15 cellular contexts compared by ENCODE assay signal in genomic region chr16:85733839-85734170, GRCh38. TPM values are rescaled to one million over a fixed set of nuclear protein-coding genes. Genes with fewer than 3 reads are reported as not detected.
DNase-seq lines count a peak whose midpoint lies in the region; ATAC-seq, FAIRE-seq and TF ChIP-seq lines count a peak whose summit lies in the region.
"Had no signal": no experiment of that assay in that cellular context is flagged by ENCODE, and none has a peak within 500 bp of the region (broad histone marks: within the 10 kb centered on the region; RNA-seq: fewer than 3 reads in every experiment).

No MANE protein-coding gene starts in this region.

- DNase-seq in K562 (ENCODE audit: extremely low read depth in 1 of 4, low spot score in 3 of 4) (peak; percentile 57 to 96 (median 92)), lung (ENCODE audit: low spot score) (peak; percentile 41), suprapubic skin (ENCODE audit: low spot score in 2 of 2) (no peak), GM23248 (no peak), dorsolateral prefrontal cortex (no peak)
- DNase-seq: activated CD4-positive, alpha-beta T cell treated with anti-CD3 and anti-CD28 coated beads for 4 hours; caudate nucleus had no signal

- H3K79me2 ChIP-seq in K562 (ENCODE audit: control insufficient read depth, insufficient read depth, low read length) (no peaks in the 10 kb centered on the region), GM23248 (ENCODE audit: insufficient read depth) (no peaks in the 10 kb centered on the region)

- H3K9ac ChIP-seq in BLaER1 (no peak overlapping the region), HUES48 (ENCODE audit: low read depth, low read length) (no peak overlapping the region), K562 (ENCODE audit: insufficient read depth in 1 of 2, low read depth in 2 of 2, low read length in 2 of 2) (no peak overlapping the region), GM23248 (no peak overlapping the region)

- TF ChIP-seq CTCF in K562 (IDR thresholded peaks at IDR 0.05 in 2 of 3, conservative IDR thresholded peaks at IDR 0.05 in 1 of 3; ENCODE audit: insufficient read depth in 2 of 3, low read depth in 1 of 3, low read length in 3 of 3): no peak
- TF ChIP-seq CTCF in lung (IDR thresholded peaks at IDR 0.05; ENCODE audit: control extremely low read depth, extremely low read depth): no peak
- TF ChIP-seq CTCF in suprapubic skin (IDR thresholded peaks at IDR 0.05): no peak
- no peak for TF ChIP-seq CTCF in dorsolateral prefrontal cortex (IDR thresholded peaks at IDR 0.05 in 54 of 56, conservative IDR thresholded peaks at IDR 0.05 in 2 of 56; ENCODE audit: low read depth in 1 of 56, partially characterized antibody in 56 of 56)

- H3F3A ChIP-seq in GM23248 (ENCODE audit: insufficient read depth): no peaks in the 10 kb centered on the region

- H3K36me3 ChIP-seq in BLaER1 (peaks cover 4% of the 10 kb centered on the region; the same call in 1 of the 2 replicates), HUES48 (ENCODE audit: control insufficient read depth, insufficient read depth, low read length) (no peaks in the 10 kb centered on the region), K562 (ENCODE audit: control insufficient read depth, insufficient read depth, low read length) (no peaks in the 10 kb centered on the region), lung (ENCODE audit: control insufficient read depth in 2 of 2, insufficient read depth in 2 of 2, low read length in 2 of 2) (no peaks in the 10 kb centered on the region), suprapubic skin (no peaks in the 10 kb centered on the region), GM23248 (ENCODE audit: low read depth) (no peaks in the 10 kb centered on the region)
- H3K36me3 ChIP-seq: HAP-1 had no signal

- TF ChIP-seq EP300 in K562 (IDR thresholded peaks at IDR 0.05; ENCODE audit: low read length) (no peak), suprapubic skin (IDR thresholded peaks at IDR 0.05) (no peak)

- peaks cover 99% of the 10 kb centered on the region for H3K4me1 ChIP-seq in BLaER1
- H3K4me1 ChIP-seq in HUES48 (ENCODE audit: control insufficient read depth, insufficient read depth, low read length): peaks cover 13% of the 10 kb centered on the region
- peaks cover 2 to 19% of the 10 kb centered on the region in 2 experiments; a peak in 4 of 5 replicates for H3K4me1 ChIP-seq in K562 (replicated peaks in 1 of 2; ENCODE audit: control insufficient read depth in 2 of 2, insufficient read depth in 2 of 2, low read length in 2 of 2)
- H3K4me1 ChIP-seq in lung (ENCODE audit: control insufficient read depth in 2 of 2, insufficient read depth in 2 of 2, low read length in 2 of 2): no peaks in the 10 kb centered on the region
- no peaks in the 10 kb centered on the region for H3K4me1 ChIP-seq in suprapubic skin
- H3K4me1 ChIP-seq in GM23248 (ENCODE audit: insufficient read depth): no peaks in the 10 kb centered on the region
- H3K4me1 ChIP-seq: HAP-1 had no signal

- intact Hi-C loops in K562 (cut with micrococcal nuclease): no loop called here
- intact Hi-C loops in dorsolateral prefrontal cortex (cut with DNase I): no loop called here

- 14% methylated on average over 10 of the region's 11 CpGs for WGBS in K562 (ENCODE audit: insufficient coverage, low coverage, missing lambda C conversion rate)
- 49 to 56% methylated on average over 11 of the region's 11 CpGs for WGBS in lung, 2 donors
- WGBS in suprapubic skin: 85% methylated on average over 11 of the region's 11 CpGs
- WGBS in GM23248 (ENCODE audit: low coverage in 1 of 2, low lambda C conversion rate in 2 of 2, missing lambda C conversion rate in 2 of 2), 2 experiments: 89 to 91% methylated on average over 11 of the region's 11 CpGs

- TF ChIP-seq RAD21 in K562 (CRISPR knock-in tag; conservative IDR thresholded peaks at IDR 0.05 in 1 of 2, IDR thresholded peaks at IDR 0.05 in 1 of 2): no peak

- CTCF ChIA-PET in K562 (lab: Yijun Ruan, JAX; ENCODE audit: low intra/inter-chr PET ratio): no interaction called here

- H3K4me3 ChIP-seq in BLaER1 (no peak overlapping the region), HUES48 (ENCODE audit: low read depth, low read length) (no peak overlapping the region), K562 (no peak overlapping the region), lung (no peak overlapping the region), suprapubic skin (no peak overlapping the region), GM23248 (no peak overlapping the region), dorsolateral prefrontal cortex (no peak overlapping the region)
- H3K4me3 ChIP-seq: HAP-1 had no signal

- H3K9me3 ChIP-seq in BLaER1 (no peaks in the 10 kb centered on the region), HUES48 (ENCODE audit: control insufficient read depth, insufficient read depth, low read length) (no peaks in the 10 kb centered on the region), K562 (replicated peaks; ENCODE audit: control insufficient read depth, insufficient read depth, low read depth, low read length) (no peaks in the 10 kb centered on the region), lung (ENCODE audit: control insufficient read depth in 2 of 2, insufficient read depth in 1 of 2, low read length in 1 of 2) (no peaks in the 10 kb centered on the region), suprapubic skin (no peaks in the 10 kb centered on the region), GM23248 (ENCODE audit: low read depth) (no peaks in the 10 kb centered on the region)
- H3K9me3 ChIP-seq: HAP-1 had no signal

- H3K9me1 ChIP-seq in K562 (ENCODE audit: control insufficient read depth, insufficient read depth, low read length): peaks cover 2% of the 10 kb centered on the region

- TF ChIP-seq POLR2A in K562 (conservative IDR thresholded peaks at IDR 0.05) (no peak), suprapubic skin (IDR thresholded peaks at IDR 0.05) (no peak)

- peak overlapping the region; percentile 91 for H3K4me2 ChIP-seq in BLaER1
- H3K4me2 ChIP-seq in K562 (ENCODE audit: insufficient read depth, low read length): peak overlapping the region; percentile 48
- H3K4me2 ChIP-seq in GM23248 (ENCODE audit: unreplicated experiment): no peak overlapping the region

- in situ Hi-C loops in K562 (cut with MboI) (no loop called here), GM23248 (cut with MboI) (no loop called here)

- no peaks in the 10 kb centered on the region for H3K9me2 ChIP-seq in GM23248 (ENCODE audit: insufficient read depth)

- peak overlapping the region; percentile 78 for H3K27ac ChIP-seq in BLaER1
- peak overlapping the region; percentile 70 for H3K27ac ChIP-seq in HUES48 (ENCODE audit: low read depth, low read length)
- no peak overlapping the region for H3K27ac ChIP-seq in K562 (ENCODE audit: extremely low read depth, low read depth, low read length)
- H3K27ac ChIP-seq in lung (ENCODE audit: low read depth in 1 of 2, low read length in 1 of 2): no peak overlapping the region
- H3K27ac ChIP-seq in suprapubic skin: no peak overlapping the region
- H3K27ac ChIP-seq in GM23248: no peak overlapping the region
- H3K27ac ChIP-seq in dorsolateral prefrontal cortex: no peak overlapping the region

- POLR2A ChIA-PET in K562 (lab: Yijun Ruan, JAX): interaction anchor here (0.6 to 0.9 kb wide), 4 partner anchors 8 to 923 kb away, joined by 3 to 4 read pairs (median 4); no protein-coding TSS in a partner anchor

- peaks cover 45% of the 10 kb centered on the region for H4K20me1 ChIP-seq in BLaER1
- peaks cover 7% of the 10 kb centered on the region for H4K20me1 ChIP-seq in K562 (replicated peaks; ENCODE audit: control insufficient read depth, insufficient read depth, low read length)
- H4K20me1 ChIP-seq in GM23248 (ENCODE audit: insufficient read depth): no peaks in the 10 kb centered on the region

- peak; percentile 91 for FAIRE-seq in K562 (lab: Jason Lieb, UNC)
- FAIRE-seq: keratinocyte, urothelium cell line had no signal

- no peaks in the 10 kb centered on the region for H3K27me3 ChIP-seq in BLaER1
- no peaks in the 10 kb centered on the region for H3K27me3 ChIP-seq in HUES48 (ENCODE audit: control insufficient read depth, insufficient read depth, low read length)
- H3K27me3 ChIP-seq in K562 (ENCODE audit: control insufficient read depth in 2 of 2, insufficient read depth in 2 of 2, low read length in 2 of 2): peaks cover 11 to 48% of the 10 kb centered on the region in 2 experiments; a peak in 4 of 5 replicates
- no peaks in the 10 kb centered on the region for H3K27me3 ChIP-seq in lung (ENCODE audit: control insufficient read depth, insufficient read depth)
- H3K27me3 ChIP-seq in suprapubic skin: no peaks in the 10 kb centered on the region
- H3K27me3 ChIP-seq in GM23248 (replicated peaks; ENCODE audit: insufficient read depth): no peaks in the 10 kb centered on the region
- H3K27me3 ChIP-seq in dorsolateral prefrontal cortex: no peaks in the 10 kb centered on the region

- H2AFZ ChIP-seq in K562 (ENCODE audit: low read depth, low read length) (no peak overlapping the region), GM23248 (no peak overlapping the region)

- ATAC-seq in K562 (peak; percentile 90), lung (ENCODE audit: insufficient read depth, low FRiP score) (no peak), HG03095 (IDR thresholded peaks at IDR 0.05; ENCODE audit: unreplicated experiment) (no peak)
- ATAC-seq: activated T-helper 17 cell treated with anti-CD3 and anti-CD28 coated beads, Interleukin-2, amount 50 U/mL, for 72 hours; natural killer cell treated with Interleukin-12 subunit alpha and Interleukin-12 subunit beta and Interleukin-15 and Interleukin-18, amount 100 ng/mL, for 72 hours had no signal

- BruUV-seq in K562 (replicated peaks; lab: Mats Ljungman, UMichigan): no TSS peak

RNA-seq across cellular contexts. Expression of gene C16orf74, which starts 17.1 kb away (rescaled TPM):
- not detected in 2 replicates for total RNA-seq in K562 (2011; cell fraction: chromatin; rRNA removed; ENCODE audit: low replicate concordance)
- total RNA-seq in K562 (2011; cell fraction: nucleolus; rRNA removed): not detected in 2 replicates
- not detected in 2 replicates for total RNA-seq in K562 (2011; cell fraction: nucleoplasm; rRNA removed)
- total RNA-seq in K562 (2014; rRNA removed) (not detected in 2 replicates), K562 (2014; rRNA removed; fragmentation: Illumina TruSeq; extraction: Trizol) (not detected in 2 replicates), K562 (2015; rRNA removed; fragmentation: Illumina TruSeq; extraction: Trizol) (not detected in 2 replicates), K562 (2021) (not detected in 2 replicates), lung (1 to 10 TPM; 2.8 to 7.9 TPM), suprapubic skin (10 to 100 TPM; 11.0 to 13.0 (median 11.4) TPM), dorsolateral prefrontal cortex (1 to 10 TPM in 116 of 120 experiments, under 1 TPM in 3, not detected in 1; 0.72 to 5.6 (median 2.2) TPM)
- polyA plus RNA-seq in K562 (2011; rRNA removed) (0.11 TPM in 1 of 2 replicates, not detected in the other), K562 (2014; fragmentation: Illumina TruSeq; extraction: Trizol) (not detected in 2 replicates), K562 (2014; fragmentation: Nextera tagmentation; extraction: Ambion mirVana) (not detected), K562 (2014; rRNA removed) (not detected in 2 replicates), lung (1 to 10 TPM; 2.6 to 4.0 TPM), GM23248 (2016; fragmentation: Nextera tagmentation; extraction: Ambion mirVana) (6.5 and 7.0 TPM in 2 replicates)
- polyA plus RNA-seq in K562 (2011; cell fraction: cytosol; rRNA removed): not detected in 2 replicates
- not detected in 2 replicates for polyA plus RNA-seq in K562 (2011; cell fraction: nucleus; rRNA removed)
- polyA plus RNA-seq in K562 (2012): not detected in 2 replicates
- not detected in 2 replicates for polyA minus RNA-seq in K562 (2011; rRNA and poly(A)+ RNA removed)
- polyA minus RNA-seq in K562 (2011; cell fraction: cytosol; rRNA and poly(A)+ RNA removed): not detected in 2 replicates
- polyA minus RNA-seq in K562 (2011; cell fraction: nucleus; rRNA and poly(A)+ RNA removed): not detected in 2 replicates
- 3.8 and 13.2 TPM in 2 replicates for total RNA-seq in GM23248 (2014; rRNA removed; shearing (Covaris generic))
- total RNA-seq: natural killer cell treated with Interleukin-12 subunit alpha and Interleukin-12 subunit beta and Interleukin-15 and Interleukin-18, amount 100 ng/mL, for 72 hours had no signal

RNA-seq across cellular contexts. Expression of gene GINS2, which starts 45.1 kb away (rescaled TPM):
- total RNA-seq in K562 (2011; cell fraction: chromatin; rRNA removed; ENCODE audit: low replicate concordance): 24.8 and 32.7 TPM in 2 replicates
- 24.2 and 24.5 TPM in 2 replicates for total RNA-seq in K562 (2011; cell fraction: nucleolus; rRNA removed)
- total RNA-seq in K562 (2011; cell fraction: nucleoplasm; rRNA removed): 23.2 and 33.3 TPM in 2 replicates
- total RNA-seq in K562 (2014; rRNA removed) (42.0 and 44.2 TPM in 2 replicates), K562 (2014; rRNA removed; fragmentation: Illumina TruSeq; extraction: Trizol) (43.8 and 47.3 TPM in 2 replicates), K562 (2015; rRNA removed; fragmentation: Illumina TruSeq; extraction: Trizol) (39.4 and 40.4 TPM in 2 replicates), K562 (2021) (57.5 and 61.6 TPM in 2 replicates), lung (1 to 10 TPM; 2.5 to 3.1 TPM), suprapubic skin (1 to 10 TPM in 3 of 4 donors, not detected in 1; 1.8 to 2.5 (median 1.9) TPM), dorsolateral prefrontal cortex (1 to 10 TPM in 113 of 120 experiments, under 1 TPM in 7; 0.61 to 8.5 (median 2.2) TPM)
- polyA plus RNA-seq in K562 (2011; rRNA removed) (38.4 and 44.6 TPM in 2 replicates), K562 (2014; fragmentation: Illumina TruSeq; extraction: Trizol) (41.4 and 49.8 TPM in 2 replicates), K562 (2014; fragmentation: Nextera tagmentation; extraction: Ambion mirVana) (10 to 100 TPM; 61.3 to 76.2 TPM), K562 (2014; rRNA removed) (42.3 and 42.9 TPM in 2 replicates), lung (1 to 10 TPM; 1.6 to 2.4 TPM), GM23248 (2016; fragmentation: Nextera tagmentation; extraction: Ambion mirVana) (6.5 and 8.9 TPM in 2 replicates)
- polyA plus RNA-seq in K562 (2011; cell fraction: cytosol; rRNA removed): 27.8 and 34.2 TPM in 2 replicates
- 15.7 and 20.5 TPM in 2 replicates for polyA plus RNA-seq in K562 (2011; cell fraction: nucleus; rRNA removed)
- polyA plus RNA-seq in K562 (2012): 26.1 and 33.8 TPM in 2 replicates
- 25.6 and 28.3 TPM in 2 replicates for polyA minus RNA-seq in K562 (2011; rRNA and poly(A)+ RNA removed)
- polyA minus RNA-seq in K562 (2011; cell fraction: cytosol; rRNA and poly(A)+ RNA removed): 13.6 and 17.8 TPM in 2 replicates
- polyA minus RNA-seq in K562 (2011; cell fraction: nucleus; rRNA and poly(A)+ RNA removed): 10.2 and 13.2 TPM in 2 replicates
- 3.8 and 9.9 TPM in 2 replicates for total RNA-seq in GM23248 (2014; rRNA removed; shearing (Covaris generic))

Comparison
In these comparisons a context has a peak if more than half of its experiments do, and no peak if none do; other contexts are left out.
1. H3K27ac ChIP-seq: peak in BLaER1 (single experiment) and HUES48 (single experiment); none in K562 (single experiment), lung (0 of 2), suprapubic skin (single experiment), GM23248 (single experiment) and dorsolateral prefrontal cortex (0 of 59).
2. DNase-seq: peak in K562 (4 of 4) and lung (single experiment); none in suprapubic skin (0 of 2), GM23248 (single experiment) and dorsolateral prefrontal cortex (0 of 10).